ENCODE assay signal across 8 cellular contexts in genomic region chr1:98053471-98054366, GRCh38.
DNase-seq lines count a peak whose midpoint lies in the region; ATAC-seq and TF ChIP-seq lines count a peak whose summit lies in the region.

No MANE protein-coding gene starts in this region.

- H3K36me3 ChIP-seq in RWPE2 (ENCODE audit: low read depth) (no peaks in the 10 kb centered on the region), adrenal gland (replicated peaks in 1 of 2) (no peaks in the 10 kb centered on the region), trophoblast cell (ENCODE audit: control insufficient read depth in 1 of 2, insufficient read depth in 2 of 2, low read length in 2 of 2) (no peaks in the 10 kb centered on the region)

- H3K4me3 ChIP-seq in RWPE2 (ENCODE audit: severe bottlenecking), result peak overlapping the region; percentile 41
- H3K4me3 ChIP-seq in adrenal gland, result peak overlapping the region in 2 of 4 donors; percentile 29 to 50
- H3K4me3 ChIP-seq in trophoblast cell (ENCODE audit: low read depth, low read length), result peak overlapping the region; percentile 70

- H4K12ac ChIP-seq in trophoblast cell (ENCODE audit: low read depth, low read length), result peak overlapping the region; percentile 7

- DNase-seq in DMS 273 (lab: John Stamatoyannopoulos, UW; ENCODE audit: unreplicated experiment) (peak; percentile 90), RWPE2 (ENCODE audit: low spot score) (peak; percentile 64), adrenal gland (peak; percentile 37 to 71 (median 60)), left cardiac atrium (peak; percentile 63), trophoblast cell (peak; percentile 16 to 62), SK-N-DZ (ENCODE audit: low spot score) (no peak)

- H2BK12ac ChIP-seq in trophoblast cell (ENCODE audit: low read length), result peak overlapping the region; percentile 53

- H2AFZ ChIP-seq in trophoblast cell (ENCODE audit: insufficient read depth, low read length, poor library complexity), result peak overlapping the region; percentile 88

- no peaks in the 10 kb centered on the region for H3K79me2 ChIP-seq in trophoblast cell (ENCODE audit: control insufficient read depth, insufficient read depth, low read length, poor library complexity)

- H3K4me2 ChIP-seq in trophoblast cell (ENCODE audit: low read length), result peak overlapping the region; percentile 96

- peaks cover 2% of the 10 kb centered on the region for H3K79me1 ChIP-seq in trophoblast cell (ENCODE audit: low read length)

- no peak overlapping the region for H3K9ac ChIP-seq in trophoblast cell (ENCODE audit: low read length)

- H2AK5ac ChIP-seq in trophoblast cell (ENCODE audit: low read length), result no peak overlapping the region

- peak overlapping the region; percentile 1 for H3K18ac ChIP-seq in trophoblast cell (ENCODE audit: low read length)

- peak overlapping the region; percentile 17 for H3K14ac ChIP-seq in trophoblast cell (ENCODE audit: low read length)

- H2BK5ac ChIP-seq in trophoblast cell (ENCODE audit: low read depth, low read length, poor library complexity), result no peak overlapping the region

- H2BK120ac ChIP-seq in trophoblast cell (ENCODE audit: insufficient read depth, low read length, poor library complexity), result peak overlapping the region; percentile 73

- peaks cover 4% of the 10 kb centered on the region for H3K4me1 ChIP-seq in RWPE2 (ENCODE audit: insufficient read depth, poor library complexity, severe bottlenecking)
- H3K4me1 ChIP-seq in adrenal gland (replicated peaks in 1 of 2), result peaks cover 5 to 6% of the 10 kb centered on the region in 2 donors
- H3K4me1 ChIP-seq in trophoblast cell (ENCODE audit: control insufficient read depth in 1 of 2, insufficient read depth in 2 of 2, low read length in 2 of 2), result peaks cover 6 to 10% of the 10 kb centered on the region in 2 experiments

- H3K27ac ChIP-seq in RWPE2 (ENCODE audit: poor library complexity, severe bottlenecking) (no peak overlapping the region), adrenal gland (peak overlapping the region in 1 of 5 donors; percentile 14), trophoblast cell (ENCODE audit: low read depth, low read length) (no peak overlapping the region)

- no peak for TF ChIP-seq POLR2A in adrenal gland (IDR thresholded peaks at IDR 0.05)

- no peak overlapping the region for H3K4ac ChIP-seq in trophoblast cell (ENCODE audit: low read depth, low read length)

- H3K9me3 ChIP-seq in RWPE2 (ENCODE audit: severe bottlenecking) (no peaks in the 10 kb centered on the region), adrenal gland (replicated peaks in 1 of 3) (no peaks in the 10 kb centered on the region), trophoblast cell (ENCODE audit: insufficient read depth, low read depth, low read length) (peaks cover 2% of the 10 kb centered on the region)

- peak overlapping the region; percentile 18 for H4K91ac ChIP-seq in trophoblast cell (ENCODE audit: low read depth, low read length)

- intact Hi-C loops in adrenal gland (cut with DNase I) (loop anchor here in 1 of 2 donors (5.0 kb wide), 1 partner anchor 1086 kb away; no protein-coding TSS in a partner anchor), left cardiac atrium (cut with DNase I) (loop anchor here in 1 of 2 donors (5.0 to 10.0 kb wide), 3 partner anchors 389 to 1086 kb away; no protein-coding TSS in a partner anchor)

- H3K23ac ChIP-seq in trophoblast cell (ENCODE audit: low read length), result no peak overlapping the region

- WGBS in adrenal gland, 4 donors, result 2 to 3% (median 2%) methylated on average over 40 to 81 of the region's 81 CpGs
- WGBS in trophoblast cell (ENCODE audit: extremely low coverage, insufficient coverage, insufficient read length), result no CpG with 5 or more reads among the region's 81 CpGs

- H3K27me3 ChIP-seq in RWPE2 (ENCODE audit: insufficient read depth, poor library complexity, severe bottlenecking), result peaks cover 12% of the 10 kb centered on the region
- H3K27me3 ChIP-seq in adrenal gland, result peaks cover 44% of the 10 kb centered on the region
- H3K27me3 ChIP-seq in trophoblast cell (ENCODE audit: insufficient read depth, low read length), result peaks cover 19% of the 10 kb centered on the region

- H4K8ac ChIP-seq in trophoblast cell (ENCODE audit: low read depth, low read length), result peak overlapping the region; percentile 58

- ATAC-seq in GM19463 (IDR thresholded peaks at IDR 0.05; ENCODE audit: unreplicated experiment) (peak; percentile 93), HG03521 (IDR thresholded peaks at IDR 0.05; ENCODE audit: unreplicated experiment) (peak; percentile 92), RWPE2 (ENCODE audit: low read depth) (peak; percentile 91), left cardiac atrium (peak; percentile 98 to 99)

- TF ChIP-seq CTCF in RWPE2 (IDR thresholded peaks at IDR 0.05; ENCODE audit: poor library complexity, severe bottlenecking) (peak; percentile 97), adrenal gland (IDR thresholded peaks at IDR 0.05) (peak; percentile 47 to 95 (median 68))
